In the genomic region with DNA sequence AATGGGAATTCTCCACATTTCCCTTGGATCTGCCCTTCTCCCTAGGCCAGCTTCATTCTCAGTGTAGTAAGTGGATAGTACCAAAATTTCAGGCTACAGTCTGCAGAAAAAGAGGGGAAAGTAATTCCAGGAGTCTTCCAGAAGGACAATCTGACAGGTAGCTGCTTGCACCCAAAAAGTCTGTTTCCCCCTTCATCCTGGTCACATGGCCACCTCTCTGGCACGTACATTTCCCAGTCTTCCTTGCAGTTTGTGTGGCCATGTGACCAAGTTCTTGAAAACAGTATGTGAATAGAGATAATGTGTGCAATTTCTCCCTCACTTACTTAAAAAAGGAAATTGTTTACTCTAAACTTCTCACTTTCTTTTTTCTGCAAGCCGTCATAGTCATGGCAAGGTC, we compare ENCODE assay signal across 2 cellular contexts.
TF ChIP-seq lines count a peak whose summit lies in the region.

No MANE protein-coding gene starts in this region.

TF ChIP-seq in GM23338, 12 proteins besides CTCF, POLR2A, EP300 and RAD21:
- TF ChIP-seq EZH2 (IDR thresholded peaks at IDR 0.05; ENCODE audit: low read depth, unreplicated experiment) (no peak), JUNB (IDR thresholded peaks at IDR 0.05; ENCODE audit: unreplicated experiment) (no peak), NANOG (IDR thresholded peaks at IDR 0.05; ENCODE audit: borderline replicate concordance) (no peak), ZNF114 (CRISPR knock-in tag; IDR thresholded peaks at IDR 0.05) (no peak), POLR2AphosphoS5 (IDR thresholded peaks at IDR 0.05; ENCODE audit: low read depth) (no peak), ZNF331 (CRISPR knock-in tag; IDR thresholded peaks at IDR 0.05; ENCODE audit: low read depth) (no peak), STAT1 (IDR thresholded peaks at IDR 0.05; ENCODE audit: unreplicated experiment) (no peak), EZH2phosphoT487 (IDR thresholded peaks at IDR 0.05; ENCODE audit: unreplicated experiment) (no peak)
- TF ChIP-seq, protein P1, sequence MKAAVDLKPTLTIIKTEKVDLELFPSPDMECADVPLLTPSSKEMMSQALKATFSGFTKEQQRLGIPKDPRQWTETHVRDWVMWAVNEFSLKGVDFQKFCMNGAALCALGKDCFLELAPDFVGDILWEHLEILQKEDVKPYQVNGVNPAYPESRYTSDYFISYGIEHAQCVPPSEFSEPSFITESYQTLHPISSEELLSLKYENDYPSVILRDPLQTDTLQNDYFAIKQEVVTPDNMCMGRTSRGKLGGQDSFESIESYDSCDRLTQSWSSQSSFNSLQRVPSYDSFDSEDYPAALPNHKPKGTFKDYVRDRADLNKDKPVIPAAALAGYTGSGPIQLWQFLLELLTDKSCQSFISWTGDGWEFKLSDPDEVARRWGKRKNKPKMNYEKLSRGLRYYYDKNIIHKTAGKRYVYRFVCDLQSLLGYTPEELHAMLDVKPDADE (IDR thresholded peaks at IDR 0.05) = no peak
- TF ChIP-seq, protein P2, sequence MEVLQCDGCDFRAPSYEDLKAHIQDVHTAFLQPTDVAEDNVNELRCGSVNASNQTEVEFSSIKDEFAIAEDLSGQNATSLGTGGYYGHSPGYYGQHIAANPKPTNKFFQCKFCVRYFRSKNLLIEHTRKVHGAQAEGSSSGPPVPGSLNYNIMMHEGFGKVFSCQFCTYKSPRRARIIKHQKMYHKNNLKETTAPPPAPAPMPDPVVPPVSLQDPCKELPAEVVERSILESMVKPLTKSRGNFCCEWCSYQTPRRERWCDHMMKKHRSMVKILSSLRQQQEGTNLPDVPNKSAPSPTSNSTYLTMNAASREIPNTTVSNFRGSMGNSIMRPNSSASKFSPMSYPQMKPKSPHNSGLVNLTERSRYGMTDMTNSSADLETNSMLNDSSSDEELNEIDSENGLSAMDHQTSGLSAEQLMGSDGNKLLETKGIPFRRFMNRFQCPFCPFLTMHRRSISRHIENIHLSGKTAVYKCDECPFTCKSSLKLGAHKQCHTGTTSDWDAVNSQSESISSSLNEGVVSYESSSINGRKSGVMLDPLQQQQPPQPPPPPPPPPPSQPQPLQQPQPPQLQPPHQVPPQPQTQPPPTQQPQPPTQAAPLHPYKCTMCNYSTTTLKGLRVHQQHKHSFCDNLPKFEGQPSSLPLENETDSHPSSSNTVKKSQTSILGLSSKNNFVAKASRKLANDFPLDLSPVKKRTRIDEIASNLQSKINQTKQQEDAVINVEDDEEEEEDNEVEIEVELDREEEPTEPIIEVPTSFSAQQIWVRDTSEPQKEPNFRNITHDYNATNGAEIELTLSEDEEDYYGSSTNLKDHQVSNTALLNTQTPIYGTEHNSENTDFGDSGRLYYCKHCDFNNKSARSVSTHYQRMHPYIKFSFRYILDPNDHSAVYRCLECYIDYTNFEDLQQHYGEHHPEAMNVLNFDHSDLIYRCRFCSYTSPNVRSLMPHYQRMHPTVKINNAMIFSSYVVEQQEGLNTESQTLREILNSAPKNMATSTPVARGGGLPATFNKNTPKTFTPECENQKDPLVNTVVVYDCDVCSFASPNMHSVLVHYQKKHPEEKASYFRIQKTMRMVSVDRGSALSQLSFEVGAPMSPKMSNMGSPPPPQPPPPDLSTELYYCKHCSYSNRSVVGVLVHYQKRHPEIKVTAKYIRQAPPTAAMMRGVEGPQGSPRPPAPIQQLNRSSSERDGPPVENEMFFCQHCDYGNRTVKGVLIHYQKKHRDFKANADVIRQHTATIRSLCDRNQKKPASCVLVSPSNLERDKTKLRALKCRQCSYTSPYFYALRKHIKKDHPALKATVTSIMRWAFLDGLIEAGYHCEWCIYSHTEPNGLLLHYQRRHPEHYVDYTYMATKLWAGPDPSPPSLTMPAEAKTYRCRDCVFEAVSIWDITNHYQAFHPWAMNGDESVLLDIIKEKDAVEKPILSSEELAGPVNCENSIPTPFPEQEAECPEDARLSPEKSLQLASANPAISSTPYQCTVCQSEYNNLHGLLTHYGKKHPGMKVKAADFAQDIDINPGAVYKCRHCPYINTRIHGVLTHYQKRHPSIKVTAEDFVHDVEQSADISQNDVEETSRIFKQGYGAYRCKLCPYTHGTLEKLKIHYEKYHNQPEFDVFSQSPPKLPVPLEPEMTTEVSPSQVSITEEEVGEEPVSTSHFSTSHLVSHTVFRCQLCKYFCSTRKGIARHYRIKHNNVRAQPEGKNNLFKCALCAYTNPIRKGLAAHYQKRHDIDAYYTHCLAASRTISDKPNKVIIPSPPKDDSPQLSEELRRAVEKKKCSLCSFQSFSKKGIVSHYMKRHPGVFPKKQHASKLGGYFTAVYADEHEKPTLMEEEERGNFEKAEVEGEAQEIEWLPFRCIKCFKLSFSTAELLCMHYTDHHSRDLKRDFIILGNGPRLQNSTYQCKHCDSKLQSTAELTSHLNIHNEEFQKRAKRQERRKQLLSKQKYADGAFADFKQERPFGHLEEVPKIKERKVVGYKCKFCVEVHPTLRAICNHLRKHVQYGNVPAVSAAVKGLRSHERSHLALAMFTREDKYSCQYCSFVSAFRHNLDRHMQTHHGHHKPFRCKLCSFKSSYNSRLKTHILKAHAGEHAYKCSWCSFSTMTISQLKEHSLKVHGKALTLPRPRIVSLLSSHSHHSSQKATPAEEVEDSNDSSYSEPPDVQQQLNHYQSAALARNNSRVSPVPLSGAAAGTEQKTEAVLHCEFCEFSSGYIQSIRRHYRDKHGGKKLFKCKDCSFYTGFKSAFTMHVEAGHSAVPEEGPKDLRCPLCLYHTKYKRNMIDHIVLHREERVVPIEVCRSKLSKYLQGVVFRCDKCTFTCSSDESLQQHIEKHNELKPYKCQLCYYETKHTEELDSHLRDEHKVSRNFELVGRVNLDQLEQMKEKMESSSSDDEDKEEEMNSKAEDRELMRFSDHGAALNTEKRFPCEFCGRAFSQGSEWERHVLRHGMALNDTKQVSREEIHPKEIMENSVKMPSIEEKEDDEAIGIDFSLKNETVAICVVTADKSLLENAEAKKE (CRISPR knock-in tag; IDR thresholded peaks at IDR 0.05) = no peak

TF ChIP-seq in H1, 55 proteins besides CTCF, POLR2A, EP300 and RAD21:
- TF ChIP-seq, protein P3, sequence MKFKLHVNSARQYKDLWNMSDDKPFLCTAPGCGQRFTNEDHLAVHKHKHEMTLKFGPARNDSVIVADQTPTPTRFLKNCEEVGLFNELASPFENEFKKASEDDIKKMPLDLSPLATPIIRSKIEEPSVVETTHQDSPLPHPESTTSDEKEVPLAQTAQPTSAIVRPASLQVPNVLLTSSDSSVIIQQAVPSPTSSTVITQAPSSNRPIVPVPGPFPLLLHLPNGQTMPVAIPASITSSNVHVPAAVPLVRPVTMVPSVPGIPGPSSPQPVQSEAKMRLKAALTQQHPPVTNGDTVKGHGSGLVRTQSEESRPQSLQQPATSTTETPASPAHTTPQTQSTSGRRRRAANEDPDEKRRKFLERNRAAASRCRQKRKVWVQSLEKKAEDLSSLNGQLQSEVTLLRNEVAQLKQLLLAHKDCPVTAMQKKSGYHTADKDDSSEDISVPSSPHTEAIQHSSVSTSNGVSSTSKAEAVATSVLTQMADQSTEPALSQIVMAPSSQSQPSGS (IDR thresholded peaks at IDR 0.05; ENCODE audit: low read length) = no peak
- no peak for TF ChIP-seq KDM5A (IDR thresholded peaks at IDR 0.05; ENCODE audit: low read length)
- no peak for TF ChIP-seq BACH1 (IDR thresholded peaks at IDR 0.05; ENCODE audit: low read length)
- TF ChIP-seq POU5F1 (IDR thresholded peaks at IDR 0.05; ENCODE audit: low read depth, low read length) = no peak
- no peak for TF ChIP-seq TCF12 (IDR thresholded peaks at IDR 0.05; ENCODE audit: low read depth, low read length)
- no peak for TF ChIP-seq GABPA (IDR thresholded peaks at IDR 0.05; ENCODE audit: borderline replicate concordance, insufficient read depth, low read length)
- TF ChIP-seq SP2 (IDR thresholded peaks at IDR 0.05; ENCODE audit: low read length) = no peak
- TF ChIP-seq CEBPB (IDR thresholded peaks at IDR 0.05; ENCODE audit: low read depth, low read length) = no peak
- TF ChIP-seq CTBP2 (IDR thresholded peaks at IDR 0.05; ENCODE audit: borderline replicate concordance, insufficient read depth, insufficient read length, low read length) = no peak
- TF ChIP-seq RNF2 (IDR thresholded peaks at IDR 0.05; ENCODE audit: borderline replicate concordance, low read depth, low read length, missing control alignments, poor library complexity, severe bottlenecking) = no peak
- TF ChIP-seq FOSL1 (IDR thresholded peaks at IDR 0.05; ENCODE audit: insufficient read depth, low read depth, low read length) = no peak
- TF ChIP-seq TEAD4 (IDR thresholded peaks at IDR 0.05; ENCODE audit: low read depth, low read length) = no peak
- TF ChIP-seq MAFK (IDR thresholded peaks at IDR 0.05; ENCODE audit: low read depth, low read length) = no peak
- no peak for TF ChIP-seq CHD1 (IDR thresholded peaks at IDR 0.05; ENCODE audit: low read depth, low read length)
- TF ChIP-seq, protein P4, sequence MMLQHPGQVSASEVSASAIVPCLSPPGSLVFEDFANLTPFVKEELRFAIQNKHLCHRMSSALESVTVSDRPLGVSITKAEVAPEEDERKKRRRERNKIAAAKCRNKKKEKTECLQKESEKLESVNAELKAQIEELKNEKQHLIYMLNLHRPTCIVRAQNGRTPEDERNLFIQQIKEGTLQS (IDR thresholded peaks at IDR 0.05; ENCODE audit: insufficient read depth, low read depth, low read length) = no peak
- TF ChIP-seq HDAC6 (IDR thresholded peaks at IDR 0.05; ENCODE audit: low read depth, low read length) = no peak
TF ChIP-seq in H1: peak in this region for 0.
